In the genomic region with DNA sequence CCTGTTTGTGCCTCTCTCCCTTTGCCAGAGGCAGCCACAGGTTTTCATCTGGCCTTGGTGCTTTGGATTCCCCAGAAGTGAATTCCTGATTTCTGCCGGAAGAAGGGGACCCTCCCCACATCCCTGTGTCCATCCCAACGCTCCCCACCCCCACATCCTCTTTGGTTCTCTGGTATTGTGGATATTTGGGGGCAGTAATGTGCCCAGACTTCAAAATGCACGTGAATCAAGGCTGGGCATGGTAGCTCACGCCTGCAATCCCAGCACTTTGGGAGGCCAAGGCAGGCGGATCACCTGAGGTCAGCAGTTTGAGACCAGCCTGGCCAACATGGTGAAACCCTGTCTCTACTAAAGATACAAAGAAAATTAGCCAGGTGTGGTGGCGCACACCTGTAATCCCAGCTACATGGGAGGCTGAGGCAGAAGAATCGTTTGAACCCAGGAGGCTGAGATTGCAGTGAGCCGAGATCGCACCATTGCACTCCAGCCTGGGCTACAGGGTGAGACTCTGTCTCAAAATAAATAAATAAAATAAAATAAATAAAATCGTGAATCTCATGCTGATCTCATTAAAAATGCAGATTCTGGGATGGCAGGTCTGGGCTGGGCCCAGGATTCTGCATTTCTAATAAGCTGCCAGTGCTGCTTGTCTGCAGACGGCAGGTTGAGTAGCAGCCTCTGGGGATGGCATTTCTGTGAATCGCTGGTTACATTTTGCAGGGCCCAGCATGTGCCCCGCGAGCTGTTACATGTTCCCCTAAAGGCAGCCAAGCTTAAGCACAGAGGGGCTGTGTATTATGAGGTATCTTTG, we compare ENCODE assay signal across 8 cellular contexts. TPM values are rescaled to one million over a fixed set of nuclear protein-coding genes. Genes with fewer than 3 reads are reported as not detected.
DNase-seq lines count a peak whose midpoint lies in the region; ATAC-seq and TF ChIP-seq lines count a peak whose summit lies in the region.
"Not testable (repeated sequence)": the region's sequence is repeated elsewhere in the genome, so short reads cannot be mapped to it uniquely, and the experiment has no call there.

No MANE protein-coding gene starts in this region.

- 90% methylated on average over 14 of the region's 14 CpGs for WGBS in right cardiac atrium

- ATAC-seq in right cardiac atrium; natural killer cell; stimulated activated naive CD8-positive, alpha-beta T cell treated with anti-CD3 and anti-CD28 coated beads, Interleukin-15, amount 100 ng/mL, for 72 hours: not testable (repeated sequence)

- H3K27ac Mint-ChIP-seq in IgD-negative memory B cell (peak overlapping the region; percentile 81 to 90 (median 85)), natural killer cell (peak overlapping the region; percentile 95 to 96)
- H3K27ac Mint-ChIP-seq in T-helper 2 cell treated with Interferon-gamma antibody and Interleukin-4, amounts not matched to agents 5 μg/mL and 100 μg/mL, for 36 hours = peak overlapping the region; percentile 50
- peak overlapping the region; percentile 41 for H3K27ac Mint-ChIP-seq in activated naive CD4-positive, alpha-beta T cell treated with anti-CD3 and anti-CD28 coated beads, Interleukin-2, amount 50 U/mL, for 24 hours
- peak overlapping the region; percentile 30 to 68 for H3K27ac Mint-ChIP-seq in stimulated activated naive CD8-positive, alpha-beta T cell treated with anti-CD3 and anti-CD28 coated beads, Interleukin-15, amount 100 ng/mL, for 72 hours

- H3K4me1 ChIP-seq in BLaER1 treated with 17β-estradiol and CSF1 and Interleukin-3, amounts not matched to agents 10 nM and 100 nM = peaks cover 61 to 75% (median 67%) of the 10 kb centered on the region in 10 experiments
- H3K4me1 ChIP-seq in right cardiac atrium (ENCODE audit: control insufficient read depth, insufficient read depth, low read length) = peaks cover 37% of the 10 kb centered on the region

- H3K4me1 Mint-ChIP-seq in IgD-negative memory B cell (peaks cover 28 to 32% (median 29%) of the 10 kb centered on the region in 3 donors), natural killer cell (peaks cover 56 to 61% of the 10 kb centered on the region in 2 donors)
- peaks cover 26% of the 10 kb centered on the region for H3K4me1 Mint-ChIP-seq in T-helper 2 cell treated with Interferon-gamma antibody and Interleukin-4, amounts not matched to agents 5 μg/mL and 100 μg/mL, for 36 hours (ENCODE audit: low read depth)
- peaks cover 35% of the 10 kb centered on the region for H3K4me1 Mint-ChIP-seq in activated naive CD4-positive, alpha-beta T cell treated with anti-CD3 and anti-CD28 coated beads, Interleukin-2, amount 50 U/mL, for 24 hours
- H3K4me1 Mint-ChIP-seq in stimulated activated naive CD8-positive, alpha-beta T cell treated with anti-CD3 and anti-CD28 coated beads, Interleukin-15, amount 100 ng/mL, for 72 hours = peaks cover 58% of the 10 kb centered on the region

- peak overlapping the region; percentile 80 to 97 (median 93) for H3K4me2 ChIP-seq in BLaER1 treated with 17β-estradiol and CSF1 and Interleukin-3, amounts not matched to agents 10 nM and 100 nM

- not testable (repeated sequence) for H3K9me3 Mint-ChIP-seq in IgD-negative memory B cell; T-helper 2 cell treated with Interferon-gamma antibody and Interleukin-4, amounts not matched to agents 5 μg/mL and 100 μg/mL, for 36 hours; activated naive CD4-positive, alpha-beta T cell treated with anti-CD3 and anti-CD28 coated beads, Interleukin-2, amount 50 U/mL, for 24 hours; natural killer cell; stimulated activated naive CD8-positive, alpha-beta T cell treated with anti-CD3 and anti-CD28 coated beads, Interleukin-15, amount 100 ng/mL, for 72 hours

- H3K27me3 ChIP-seq in BLaER1 treated with 17β-estradiol and CSF1 and Interleukin-3, amounts not matched to agents 10 nM and 100 nM = peaks cover 0 to 22% (median 0%) of the 10 kb centered on the region in 11 experiments; a peak in 3 of 22 replicates
- not testable (repeated sequence) for H3K27me3 ChIP-seq in right cardiac atrium (ENCODE audit: control insufficient read depth, insufficient read depth)

- H3K9ac ChIP-seq in BLaER1 treated with 17β-estradiol and CSF1 and Interleukin-3, amounts not matched to agents 10 nM and 100 nM = peak overlapping the region in 8 of 11 experiments; percentile 30 to 67 (median 48); a peak in 13 of 22 replicates

- H3K9me3 ChIP-seq in BLaER1 treated with 17β-estradiol and CSF1 and Interleukin-3, amounts not matched to agents 10 nM and 100 nM (replicated peaks in 1 of 11); right cardiac atrium (ENCODE audit: control insufficient read depth, low read length): not testable (repeated sequence)

- not testable (repeated sequence) for H3K36me3 Mint-ChIP-seq in IgD-negative memory B cell, natural killer cell
- H3K36me3 Mint-ChIP-seq in T-helper 2 cell treated with Interferon-gamma antibody and Interleukin-4, amounts not matched to agents 5 μg/mL and 100 μg/mL, for 36 hours (ENCODE audit: low read depth) = peaks cover 24% of the 10 kb centered on the region
- peaks cover 15% of the 10 kb centered on the region for H3K36me3 Mint-ChIP-seq in activated naive CD4-positive, alpha-beta T cell treated with anti-CD3 and anti-CD28 coated beads, Interleukin-2, amount 50 U/mL, for 24 hours

- H3K4me3 Mint-ChIP-seq in IgD-negative memory B cell = peak overlapping the region; percentile 31 to 92 (median 72)
- H3K4me3 Mint-ChIP-seq in T-helper 2 cell treated with Interferon-gamma antibody and Interleukin-4, amounts not matched to agents 5 μg/mL and 100 μg/mL, for 36 hours = peak overlapping the region; percentile 22
- H3K4me3 Mint-ChIP-seq in activated naive CD4-positive, alpha-beta T cell treated with anti-CD3 and anti-CD28 coated beads, Interleukin-2, amount 50 U/mL, for 24 hours = not testable (repeated sequence)
- H3K4me3 Mint-ChIP-seq in natural killer cell = peak overlapping the region; percentile 90
- peak overlapping the region in 1 of 2 donors; percentile 59 for H3K4me3 Mint-ChIP-seq in stimulated activated naive CD8-positive, alpha-beta T cell treated with anti-CD3 and anti-CD28 coated beads, Interleukin-15, amount 100 ng/mL, for 72 hours

- H3K4me3 ChIP-seq in BLaER1 treated with 17β-estradiol and CSF1 and Interleukin-3, amounts not matched to agents 10 nM and 100 nM = peak overlapping the region in 1 of 10 experiments; percentile 16; a peak in 1 of 20 replicates
- H3K4me3 ChIP-seq in coronary artery; right cardiac atrium (ENCODE audit: low read length): not testable (repeated sequence)

- not testable (repeated sequence) for H3K36me3 ChIP-seq in BLaER1 treated with 17β-estradiol and CSF1 and Interleukin-3, amounts not matched to agents 10 nM and 100 nM

- intact Hi-C loops in right cardiac atrium (cut with DNase I); natural killer cell (cut with micrococcal nuclease): not testable (repeated sequence)

- H3K27ac ChIP-seq in BLaER1 treated with 17β-estradiol and CSF1 and Interleukin-3, amounts not matched to agents 10 nM and 100 nM = peak overlapping the region in 8 of 11 experiments; percentile 1 to 74 (median 62); a peak in 12 of 22 replicates
- H3K27ac ChIP-seq in coronary artery = peak overlapping the region; percentile 57 to 83
- H3K27ac ChIP-seq in right cardiac atrium (ENCODE audit: low read length) = peak overlapping the region; percentile 70

- DNase-seq in T-helper 2 cell treated with Interferon-gamma antibody and Interleukin-4, amounts not matched to agents 5 μg/mL and 100 μg/mL, for 36 hours (ENCODE audit: low spot score); coronary artery (ENCODE audit: low spot score); natural killer cell; stimulated activated naive CD8-positive, alpha-beta T cell treated with anti-CD3 and anti-CD28 coated beads, Interleukin-15, amount 100 ng/mL, for 72 hours: not testable (repeated sequence)
- DNase-seq in right cardiac atrium = peak in 1 of 3 donors; percentile 34

- not testable (repeated sequence) for H3K27me3 Mint-ChIP-seq in IgD-negative memory B cell; T-helper 2 cell treated with Interferon-gamma antibody and Interleukin-4, amounts not matched to agents 5 μg/mL and 100 μg/mL, for 36 hours (ENCODE audit: low read depth); activated naive CD4-positive, alpha-beta T cell treated with anti-CD3 and anti-CD28 coated beads, Interleukin-2, amount 50 U/mL, for 24 hours; natural killer cell (ENCODE audit: low read depth in 2 of 2); stimulated activated naive CD8-positive, alpha-beta T cell treated with anti-CD3 and anti-CD28 coated beads, Interleukin-15, amount 100 ng/mL, for 72 hours

- H4K20me1 ChIP-seq in BLaER1 treated with 17β-estradiol and CSF1 and Interleukin-3, amounts not matched to agents 10 nM and 100 nM = peaks cover 0 to 44% (median 14%) of the 10 kb centered on the region in 11 experiments; a peak in 14 of 22 replicates

- not testable (repeated sequence) for TF ChIP-seq CTCF in coronary artery (IDR thresholded peaks at IDR 0.05); natural killer cell (IDR thresholded peaks at IDR 0.05)

RNA-seq across cellular contexts. Expression of a gene that starts 48.9 kb away (rescaled TPM):
- polyA plus RNA-seq in IgD-negative memory B cell (13.7 TPM), right cardiac atrium (9.5 TPM)
- total RNA-seq in right cardiac atrium (10 to 100 TPM; 13.4 to 26.3 (median 20.4) TPM), natural killer cell (10 to 100 TPM; 24.4 to 47.0 (median 28.0) TPM)

Comparison
In these comparisons a context has a peak if more than half of its experiments do, and no peak if none do; other contexts are left out.
1. H3K27ac Mint-ChIP-seq: peak in every context shown above with its lines; median percentile 96 in natural killer cell; 85 in IgD-negative memory B cell; 50 in T-helper 2 cell treated with Interferon-gamma antibody and Interleukin-4, amounts not matched to agents 5 μg/mL and 100 μg/mL, for 36 hours; 49 in stimulated activated naive CD8-positive, alpha-beta T cell treated with anti-CD3 and anti-CD28 coated beads, Interleukin-15, amount 100 ng/mL, for 72 hours; 41 in activated naive CD4-positive, alpha-beta T cell treated with anti-CD3 and anti-CD28 coated beads, Interleukin-2, amount 50 U/mL, for 24 hours.